ENCODE assay signal across 8 cellular contexts in the genomic region with DNA sequence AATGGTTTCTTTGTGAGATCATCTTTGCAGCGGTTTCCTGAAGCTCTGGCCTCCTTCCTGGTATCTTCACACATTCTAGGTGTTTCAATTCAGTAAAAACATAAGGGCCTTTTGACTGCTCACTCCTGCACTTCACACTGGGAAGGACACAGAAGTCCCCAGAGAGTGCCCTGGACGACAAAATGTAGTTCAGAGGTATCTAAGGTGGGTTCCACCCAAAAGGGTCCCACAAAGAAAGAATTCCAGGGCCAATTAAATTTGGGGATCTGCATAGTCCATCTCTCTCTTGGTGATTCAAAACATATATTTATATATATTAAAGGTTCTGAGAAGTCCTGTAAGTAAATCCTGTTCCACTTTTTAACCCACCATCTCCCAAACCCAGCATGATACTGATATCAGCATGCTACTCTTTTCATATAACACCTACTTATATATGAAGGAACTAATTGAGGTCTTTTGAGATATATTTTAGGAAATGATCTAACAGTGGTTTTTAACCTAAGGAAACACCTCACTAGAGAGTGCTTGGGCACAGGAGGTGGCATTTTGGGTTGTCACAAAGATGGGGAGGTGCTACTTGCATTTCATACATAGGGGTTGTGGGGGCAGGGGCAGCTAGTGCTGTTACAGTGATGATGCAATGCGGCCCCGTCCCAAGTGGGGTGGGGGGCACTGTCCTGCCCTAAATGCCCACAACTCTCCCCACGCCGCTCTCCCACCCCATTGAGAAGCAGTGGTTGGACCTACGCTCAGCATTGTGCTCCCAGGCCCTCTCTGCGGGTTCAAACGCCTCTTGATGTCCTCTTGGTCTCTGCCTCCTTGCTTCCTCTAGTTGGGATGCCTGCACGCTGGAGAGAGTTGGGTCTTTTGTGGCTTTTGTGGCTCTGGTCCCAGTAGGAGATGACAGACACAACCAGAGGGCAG.
DNase-seq lines count a peak whose midpoint lies in the region; ATAC-seq, FAIRE-seq and TF ChIP-seq lines count a peak whose summit lies in the region.

No MANE protein-coding gene starts in this region.

- H3K9me3 ChIP-seq in pancreas = no peaks in the 10 kb centered on the region

- DNase-seq in activated CD4-positive, CD25-positive, alpha-beta regulatory T cell treated with anti-CD3 and anti-CD28 coated beads, Interleukin-2, amount 50 U/mL, for 72 hours = peak; percentile 63
- DNase-seq in pancreas (peak in 3 of 6 donors; percentile 19 to 51 (median 38)), NCI-H2227 treated with DMSO at 0.1 percent for 48 hours (lab: John Stamatoyannopoulos, UW) (no peak), AML-193 (lab: John Stamatoyannopoulos, UW) (no peak)

- 81 to 86% methylated on average over 10 of the region's 10 CpGs for WGBS in pancreas, 2 donors

- no peaks in the 10 kb centered on the region for H3K9me3 Mint-ChIP-seq in dendritic cell treated with granulocyte-macrophage colony-stimulating factor and Interleukin-4, amounts not matched to agents 40 ng/mL and 50 ng/mL, for 4 days

- peak overlapping the region; percentile 98 for H3K27ac Mint-ChIP-seq in dendritic cell treated with granulocyte-macrophage colony-stimulating factor and Interleukin-4, amounts not matched to agents 40 ng/mL and 50 ng/mL, for 4 days

- peak overlapping the region; percentile 82 for H3K4me3 Mint-ChIP-seq in dendritic cell treated with granulocyte-macrophage colony-stimulating factor and Interleukin-4, amounts not matched to agents 40 ng/mL and 50 ng/mL, for 4 days

- intact Hi-C loops in dendritic cell treated with granulocyte-macrophage colony-stimulating factor and Interleukin-4, amounts not matched to agents 40 ng/mL and 50 ng/mL, for 4 days (cut with micrococcal nuclease) = loop anchor here (2.0 to 10.0 kb wide), 4 partner anchors 31 to 109 kb away; partner anchors contain the start of gene ARF6
- intact Hi-C loops in pancreas (cut with DNase I) = loop anchor here in 1 of 3 donors (10.0 kb wide), 1 partner anchor 107 kb away; the partner anchor contains the start of gene ARF6

- ATAC-seq in HG03196 (IDR thresholded peaks at IDR 0.05; ENCODE audit: unreplicated experiment) (peak; percentile 26), pancreas (no peak), GM19395 (IDR thresholded peaks at IDR 0.05; ENCODE audit: unreplicated experiment) (no peak)

- FAIRE-seq in pancreas (lab: Jason Lieb, UNC) = no peak

- peaks cover 71% of the 10 kb centered on the region for H3K4me1 Mint-ChIP-seq in dendritic cell treated with granulocyte-macrophage colony-stimulating factor and Interleukin-4, amounts not matched to agents 40 ng/mL and 50 ng/mL, for 4 days (ENCODE audit: low read depth)

- H3K27me3 Mint-ChIP-seq in dendritic cell treated with granulocyte-macrophage colony-stimulating factor and Interleukin-4, amounts not matched to agents 40 ng/mL and 50 ng/mL, for 4 days = no peaks in the 10 kb centered on the region

- H3K4me3 ChIP-seq in GM08714 (ENCODE audit: low read length) = peak overlapping the region; percentile 63; the same call in 1 of the 2 replicates
- peak overlapping the region in 1 of 4 donors; percentile 58 for H3K4me3 ChIP-seq in pancreas

- peak overlapping the region; percentile 53 to 88 (median 79) for H3K27ac ChIP-seq in pancreas

- peaks cover 9% of the 10 kb centered on the region for H3K36me3 Mint-ChIP-seq in dendritic cell treated with granulocyte-macrophage colony-stimulating factor and Interleukin-4, amounts not matched to agents 40 ng/mL and 50 ng/mL, for 4 days (ENCODE audit: low read depth)

- H3K36me3 ChIP-seq in pancreas = no peaks in the 10 kb centered on the region

- no peak for TF ChIP-seq CTCF in pancreas (IDR thresholded peaks at IDR 0.05)

- peaks cover 7 to 46% (median 15%) of the 10 kb centered on the region in 3 donors for H3K4me1 ChIP-seq in pancreas

- no peaks in the 10 kb centered on the region for H3K27me3 ChIP-seq in pancreas
